In the genomic region with DNA sequence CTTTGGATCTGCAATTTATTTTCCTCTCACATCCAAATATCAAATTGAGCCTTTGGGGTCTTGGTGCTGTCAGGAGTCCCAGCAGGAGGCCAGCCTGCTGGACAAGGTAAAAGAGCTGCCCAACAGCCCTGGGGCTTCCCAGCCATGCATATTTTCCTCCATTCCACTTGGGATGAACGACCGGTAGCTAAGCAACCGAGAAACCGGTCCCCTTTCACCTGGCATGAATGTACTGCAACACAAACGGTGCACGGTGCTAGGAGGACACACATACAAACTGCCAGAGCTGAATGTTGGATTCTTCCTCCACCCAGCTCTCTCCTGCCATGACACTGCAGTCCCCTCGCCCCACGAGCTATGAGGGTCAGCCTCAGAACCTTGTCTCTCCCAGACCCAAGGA, we compare ENCODE assay signal across 11 cellular contexts. TPM values are rescaled to one million over a fixed set of nuclear protein-coding genes. Genes with fewer than 3 reads are reported as not detected.
DNase-seq lines count a peak whose midpoint lies in the region; ATAC-seq, FAIRE-seq and TF ChIP-seq lines count a peak whose summit lies in the region.
"Had no signal": no experiment of that assay in that cellular context is flagged by ENCODE, and none has a peak within 500 bp of the region (broad histone marks: within the 10 kb centered on the region; RNA-seq: fewer than 3 reads in every experiment).

No MANE protein-coding gene starts in this region.

- no peak overlapping the region for H3K4me3 Mint-ChIP-seq in mesothelial cell of epicardium
- no peak overlapping the region for H3K4me3 Mint-ChIP-seq in stimulated activated memory B cell treated with anti-CD40 and anti-IgM and Interleukin-4, amounts not matched to agents 10 μg/mL and 1 μg/mL and 100 μg/mL, for 72 hours
- H3K4me3 Mint-ChIP-seq in immature natural killer cell = no peak overlapping the region

- H3K27ac ChIP-seq in A549 = peak overlapping the region; percentile 33 to 64; a peak in 4 of 6 replicates
- H3K27ac ChIP-seq in caudate nucleus (ENCODE audit: low read depth, low read length) = peak overlapping the region; percentile 59
- H3K27ac ChIP-seq: SJSA1 had no signal

- CTCF ChIA-PET in A549 (lab: Yijun Ruan, JAX) = interaction anchor here (1.9 to 5.9 kb wide), 2 partner anchors 9 to 175 kb away, joined by 13 to 37 read pairs; no protein-coding TSS in a partner anchor

- 75% methylated on average over 8 of the region's 8 CpGs for WGBS in A549 (ENCODE audit: missing lambda C conversion rate)

- H3K27ac Mint-ChIP-seq in mesothelial cell of epicardium (peak overlapping the region; percentile 99), immature natural killer cell (no peak overlapping the region)
- no peak overlapping the region for H3K27ac Mint-ChIP-seq in stimulated activated memory B cell treated with anti-CD40 and anti-IgM and Interleukin-4, amounts not matched to agents 10 μg/mL and 1 μg/mL and 100 μg/mL, for 72 hours

- H3K27me3 Mint-ChIP-seq in mesothelial cell of epicardium (ENCODE audit: low read depth) (no peaks in the 10 kb centered on the region), immature natural killer cell (ENCODE audit: low read depth in 3 of 3) (peaks cover 0 to 2% (median 0%) of the 10 kb centered on the region in 3 donors)
- H3K27me3 Mint-ChIP-seq in stimulated activated memory B cell treated with anti-CD40 and anti-IgM and Interleukin-4, amounts not matched to agents 10 μg/mL and 1 μg/mL and 100 μg/mL, for 72 hours = no peaks in the 10 kb centered on the region

- H3K4me1 Mint-ChIP-seq in mesothelial cell of epicardium (peaks cover 14% of the 10 kb centered on the region), immature natural killer cell (peaks cover 0 to 19% of the 10 kb centered on the region in 2 donors)
- peaks cover 18% of the 10 kb centered on the region for H3K4me1 Mint-ChIP-seq in stimulated activated memory B cell treated with anti-CD40 and anti-IgM and Interleukin-4, amounts not matched to agents 10 μg/mL and 1 μg/mL and 100 μg/mL, for 72 hours

- POLR2A ChIA-PET in A549 (lab: Yijun Ruan, JAX) = interaction anchor here (0.7 kb wide), 1 partner anchor 9 kb away, joined by 3 read pairs; no protein-coding TSS in a partner anchor

- H3K4me3 ChIP-seq in A549 = no peak overlapping the region
- H3K4me3 ChIP-seq: SJSA1 had no signal

- TF ChIP-seq RAD21 in A549 (conservative IDR thresholded peaks at IDR 0.05 in 1 of 2, IDR thresholded peaks at IDR 0.05 in 1 of 2) = no peak

- H3K9me3 ChIP-seq in A549 = no peaks in the 10 kb centered on the region
- H3K9me3 ChIP-seq: SJSA1 had no signal

- DNase-seq in A549 (ENCODE audit: low read depth in 1 of 2, low spot score in 1 of 2) = no peak
- peak; percentile 90 for DNase-seq in ELF-1 (ENCODE audit: low read depth, low spot score)
- peak in 3 of 61 donors; percentile 6 to 24 (median 15) for DNase-seq in caudate nucleus (lab: John Stamatoyannopoulos, UW)
- no peak for DNase-seq in mesothelial cell of epicardium (ENCODE audit: low spot score in 2 of 2, unreplicated experiment in 2 of 2)
- DNase-seq in NCI-H446 (lab: John Stamatoyannopoulos, UW) = no peak
- DNase-seq in pons (ENCODE audit: low spot score) = no peak
- DNase-seq in immature natural killer cell = no peak
- DNase-seq: activated CD4-positive, alpha-beta T cell treated with anti-CD3 and anti-CD28 coated beads for 1 hour; stimulated activated CD4-positive, alpha-beta T cell treated with anti-CD3 and anti-CD28 coated beads, Interleukin-2, amount 100 ng/mL, for 48 hours had no signal

- no peak for ATAC-seq in A549
- no peak for ATAC-seq in stimulated activated memory B cell treated with anti-CD40 and anti-IgM and Interleukin-4, amounts not matched to agents 10 μg/mL and 1 μg/mL and 100 μg/mL, for 72 hours

- TF ChIP-seq CTCF in A549 (IDR thresholded peaks at IDR 0.05) (no peak), mesothelial cell of epicardium (IDR thresholded peaks at IDR 0.05; ENCODE audit: unreplicated experiment) (no peak)

- peak overlapping the region; percentile 39; the same call in 1 of the 3 replicates for H3K4me2 ChIP-seq in A549

- FAIRE-seq in A549 (lab: Jason Lieb, UNC) = no peak

- peaks cover 6% of the 10 kb centered on the region for H3K36me3 Mint-ChIP-seq in mesothelial cell of epicardium
- H3K36me3 Mint-ChIP-seq in stimulated activated memory B cell treated with anti-CD40 and anti-IgM and Interleukin-4, amounts not matched to agents 10 μg/mL and 1 μg/mL and 100 μg/mL, for 72 hours = peaks cover 58% of the 10 kb centered on the region
- no peaks in the 10 kb centered on the region for H3K36me3 Mint-ChIP-seq in immature natural killer cell

- TF ChIP-seq POLR2A in A549 (IDR thresholded peaks at IDR 0.05; ENCODE audit: low read length) = no peak

- TF ChIP-seq EP300 in A549 (IDR thresholded peaks at IDR 0.05) = no peak

- H3K9me3 Mint-ChIP-seq in mesothelial cell of epicardium (peaks cover 3% of the 10 kb centered on the region), immature natural killer cell (no peaks in the 10 kb centered on the region)
- no peaks in the 10 kb centered on the region for H3K9me3 Mint-ChIP-seq in stimulated activated memory B cell treated with anti-CD40 and anti-IgM and Interleukin-4, amounts not matched to agents 10 μg/mL and 1 μg/mL and 100 μg/mL, for 72 hours

- peaks cover 28% of the 10 kb centered on the region for H3K4me1 ChIP-seq in A549

TF ChIP-seq in A549, 52 proteins besides CTCF, POLR2A, EP300 and RAD21:
- TF ChIP-seq, protein P1, sequence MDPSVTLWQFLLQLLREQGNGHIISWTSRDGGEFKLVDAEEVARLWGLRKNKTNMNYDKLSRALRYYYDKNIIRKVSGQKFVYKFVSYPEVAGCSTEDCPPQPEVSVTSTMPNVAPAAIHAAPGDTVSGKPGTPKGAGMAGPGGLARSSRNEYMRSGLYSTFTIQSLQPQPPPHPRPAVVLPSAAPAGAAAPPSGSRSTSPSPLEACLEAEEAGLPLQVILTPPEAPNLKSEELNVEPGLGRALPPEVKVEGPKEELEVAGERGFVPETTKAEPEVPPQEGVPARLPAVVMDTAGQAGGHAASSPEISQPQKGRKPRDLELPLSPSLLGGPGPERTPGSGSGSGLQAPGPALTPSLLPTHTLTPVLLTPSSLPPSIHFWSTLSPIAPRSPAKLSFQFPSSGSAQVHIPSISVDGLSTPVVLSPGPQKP (IDR thresholded peaks at IDR 0.05; ENCODE audit: low read depth, low read length) = no peak
- TF ChIP-seq, protein P2, sequence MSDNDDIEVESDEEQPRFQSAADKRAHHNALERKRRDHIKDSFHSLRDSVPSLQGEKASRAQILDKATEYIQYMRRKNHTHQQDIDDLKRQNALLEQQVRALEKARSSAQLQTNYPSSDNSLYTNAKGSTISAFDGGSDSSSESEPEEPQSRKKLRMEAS (IDR thresholded peaks at IDR 0.05) = no peak
- TF ChIP-seq EHMT2 (IDR thresholded peaks at IDR 0.05; ENCODE audit: low read depth) (no peak), FOSB (CRISPR knock-in tag; IDR thresholded peaks at IDR 0.05) (no peak), HEYL (CRISPR knock-in tag; IDR thresholded peaks at IDR 0.05) (no peak), ZFP36 (IDR thresholded peaks at IDR 0.05; ENCODE audit: borderline replicate concordance, partially characterized antibody) (no peak), ZC3H11A (IDR thresholded peaks at IDR 0.05) (no peak), NFE2L2 (conservative IDR thresholded peaks at IDR 0.05; ENCODE audit: low read length) (no peak), CBX2 (IDR thresholded peaks at IDR 0.05; ENCODE audit: borderline replicate concordance, low read depth) (no peak), HOXB13 (CRISPR knock-in tag; IDR thresholded peaks at IDR 0.05; ENCODE audit: low read depth) (no peak), RARB (CRISPR knock-in tag; IDR thresholded peaks at IDR 0.05) (no peak), NR3C1 (IDR thresholded peaks at IDR 0.05) (no peak), ESRRA (IDR thresholded peaks at IDR 0.05; ENCODE audit: borderline replicate concordance, low read length) (no peak)
- TF ChIP-seq, protein P3, sequence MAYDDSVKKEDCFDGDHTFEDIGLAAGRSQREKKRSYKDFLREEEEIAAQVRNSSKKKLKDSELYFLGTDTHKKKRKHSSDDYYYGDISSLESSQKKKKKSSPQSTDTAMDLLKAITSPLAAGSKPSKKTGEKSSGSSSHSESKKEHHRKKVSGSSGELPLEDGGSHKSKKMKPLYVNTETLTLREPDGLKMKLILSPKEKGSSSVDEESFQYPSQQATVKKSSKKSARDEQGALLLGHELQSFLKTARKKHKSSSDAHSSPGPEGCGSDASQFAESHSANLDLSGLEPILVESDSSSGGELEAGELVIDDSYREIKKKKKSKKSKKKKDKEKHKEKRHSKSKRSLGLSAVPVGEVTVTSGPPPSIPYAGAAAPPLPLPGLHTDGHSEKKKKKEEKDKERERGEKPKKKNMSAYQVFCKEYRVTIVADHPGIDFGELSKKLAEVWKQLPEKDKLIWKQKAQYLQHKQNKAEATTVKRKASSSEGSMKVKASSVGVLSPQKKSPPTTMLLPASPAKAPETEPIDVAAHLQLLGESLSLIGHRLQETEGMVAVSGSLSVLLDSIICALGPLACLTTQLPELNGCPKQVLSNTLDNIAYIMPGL (CRISPR knock-in tag; IDR thresholded peaks at IDR 0.05; ENCODE audit: borderline replicate concordance) = no peak
- TF ChIP-seq, protein P4, sequence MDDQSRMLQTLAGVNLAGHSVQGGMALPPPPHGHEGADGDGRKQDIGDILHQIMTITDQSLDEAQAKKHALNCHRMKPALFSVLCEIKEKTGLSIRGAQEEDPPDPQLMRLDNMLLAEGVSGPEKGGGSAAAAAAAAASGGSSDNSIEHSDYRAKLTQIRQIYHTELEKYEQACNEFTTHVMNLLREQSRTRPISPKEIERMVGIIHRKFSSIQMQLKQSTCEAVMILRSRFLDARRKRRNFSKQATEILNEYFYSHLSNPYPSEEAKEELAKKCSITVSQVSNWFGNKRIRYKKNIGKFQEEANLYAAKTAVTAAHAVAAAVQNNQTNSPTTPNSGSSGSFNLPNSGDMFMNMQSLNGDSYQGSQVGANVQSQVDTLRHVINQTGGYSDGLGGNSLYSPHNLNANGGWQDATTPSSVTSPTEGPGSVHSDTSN (IDR thresholded peaks at IDR 0.05) = no peak

RNA-seq across cellular contexts. Expression of a gene that starts 42.7 kb away (rescaled TPM):
- polyA plus RNA-seq in A549 (2011; rRNA removed) = 31.6 and 32.1 TPM in 2 replicates
- 28.6 and 37.0 TPM in 2 replicates for polyA plus RNA-seq in A549 (2012; cell fraction: cytosol; rRNA removed)
- 40.5 and 50.4 TPM in 2 replicates for polyA plus RNA-seq in A549 (2012; cell fraction: nucleus; rRNA removed)
- polyA plus RNA-seq in A549 (2017; fragmentation: RNase III; extraction: RNeasy Plus Mini Kit Qiagen cat#74134 plus additional on column Dnase treatment) = 29.8 to 35.8 TPM (median 33.4 TPM) in 3 replicates
- 27.5 and 30.0 TPM in 2 replicates for polyA minus RNA-seq in A549 (2011; rRNA and poly(A)+ RNA removed)
- total RNA-seq in mesothelial cell of epicardium = 9.0 to 9.2 TPM (median 9.1 TPM) in 3 replicates
- polyA plus RNA-seq in immature natural killer cell = under 1 TPM in 2 of 3 donors, not detected in 1; 0.27 to 0.43 TPM

Comparison
In these comparisons a context has a peak if more than half of its experiments do, and no peak if none do; other contexts are left out.
1. RNA of a gene that starts 42.7 kb away (polyA plus RNA-seq): 28.6 to 50.4 TPM in A549; 0.27 to 0.43 TPM in immature natural killer cell; every median in the first group is over 10 times any median in the second.